8 cellular contexts compared by ENCODE assay signal in genomic region chr4:25863347-25863784, GRCh38. TPM values are rescaled to one million over a fixed set of nuclear protein-coding genes. Genes with fewer than 3 reads are reported as not detected.
A peak's percentile ranks its signal among the peaks of the same experiment; 100 is the strongest.
DNase-seq lines count a peak whose midpoint lies in the region; ATAC-seq, FAIRE-seq and TF ChIP-seq lines count a peak whose summit lies in the region.

No MANE protein-coding gene starts in this region.

- no peak for ATAC-seq in GM19324 (IDR thresholded peaks at IDR 0.05; ENCODE audit: low FRiP score, unreplicated experiment)

- peaks cover 64% of the 10 kb centered on the region for H3K27me3 Mint-ChIP-seq in type B pancreatic cell

- peaks cover 12% of the 10 kb centered on the region for H3K36me3 Mint-ChIP-seq in type B pancreatic cell

- FAIRE-seq in GM12891 (lab: Jason Lieb, UNC): no peak

- H3K9me3 Mint-ChIP-seq in type B pancreatic cell: no peaks in the 10 kb centered on the region

- TF ChIP-seq POLR2A in lower leg skin (IDR thresholded peaks at IDR 0.05): no peak
- no peak for TF ChIP-seq POLR2A in GM12891 (IDR thresholded peaks at IDR 0.05; ENCODE audit: low read depth, low read length)

- TF ChIP-seq CTCF in cardiac fibroblast (IDR thresholded peaks at IDR 0.05; ENCODE audit: low read depth, low read length) (peak; percentile 24), lower leg skin (IDR thresholded peaks at IDR 0.05) (no peak), type B pancreatic cell (conservative IDR thresholded peaks at IDR 0.05) (peak; percentile 64)

- peak overlapping the region; percentile 51 to 77 for H3K4me3 ChIP-seq in cardiac fibroblast (replicated peaks in 1 of 2; ENCODE audit: low read depth in 2 of 2, low read length in 2 of 2)
- peak overlapping the region; percentile 30 for H3K4me3 ChIP-seq in lower leg skin (ENCODE audit: low read depth, poor library complexity, severe bottlenecking)

- intact Hi-C loops in lower leg skin (cut with DNase I; ENCODE audit: low total_unique reads): no loop called here

- 29 to 32% methylated on average over 26 of the region's 26 CpGs for WGBS in lower leg skin, 2 donors

- H3K4me1 Mint-ChIP-seq in type B pancreatic cell (ENCODE audit: unreplicated experiment): peaks cover 22% of the 10 kb centered on the region

- peak overlapping the region; percentile 88 for H3K4me3 Mint-ChIP-seq in type B pancreatic cell

- H3K27ac Mint-ChIP-seq in type B pancreatic cell: peak overlapping the region; percentile 72

- DNase-seq in COR-L47 (lab: John Stamatoyannopoulos, UW) (peak; percentile 58), NCI-H1092 (lab: John Stamatoyannopoulos, UW) (peak; percentile 13), cardiac fibroblast (ENCODE audit: low read depth in 2 of 2) (no peak), lower leg skin (ENCODE audit: low spot score in 2 of 2) (no peak), type B pancreatic cell (ENCODE audit: extremely low spot score, unreplicated experiment) (no peak), GM12891 (ENCODE audit: insufficient read length, low spot score) (no peak), glomerular visceral epithelial cell (ENCODE audit: extremely low spot score) (no peak)

TF ChIP-seq in GM12891, 5 proteins besides CTCF, POLR2A, EP300 and RAD21:
- TF ChIP-seq PAX5 (IDR thresholded peaks at IDR 0.05; ENCODE audit: insufficient read depth, low read length, severe bottlenecking) (no peak), SPI1 (IDR thresholded peaks at IDR 0.05; ENCODE audit: low read depth, low read length) (no peak), POU2F2 (IDR thresholded peaks at IDR 0.05; ENCODE audit: low read depth, low read length) (no peak), POLR2AphosphoS5 (IDR thresholded peaks at IDR 0.05; ENCODE audit: low read depth, low read length) (no peak), TAF1 (IDR thresholded peaks at IDR 0.05; ENCODE audit: low read depth, low read length) (no peak)

RNA-seq across cellular contexts. Expression of gene SEL1L3, which starts 0.6 kb away (rescaled TPM):
- total RNA-seq in lower leg skin: 10 to 100 TPM in 1 of 4 donors, 1 to 10 TPM in 3; 5.2 to 20.1 (median 5.9) TPM
- total RNA-seq in type B pancreatic cell (ENCODE audit: low replicate concordance): 28.2 and 43.8 TPM in 2 replicates
- polyA plus RNA-seq in GM12891 (2012; ENCODE audit: low read depth, missing spikeins): 42.4 TPM

RNA-seq across cellular contexts. Expression of gene SMIM20, which starts 50.7 kb away (rescaled TPM):
- total RNA-seq in lower leg skin (10 to 100 TPM; 16.1 to 18.7 (median 17.4) TPM), type B pancreatic cell (ENCODE audit: low replicate concordance) (25.3 and 28.0 TPM in 2 replicates)
- polyA plus RNA-seq in GM12891 (2012; ENCODE audit: low read depth, missing spikeins): 31.2 TPM

Comparison
In these comparisons a context has a peak if more than half of its experiments do, and no peak if none do; other contexts are left out.
1. DNase-seq: peak in COR-L47 (single experiment) and NCI-H1092 (single experiment); none in cardiac fibroblast (0 of 2), lower leg skin (0 of 2), type B pancreatic cell (single experiment), GM12891 (single experiment) and glomerular visceral epithelial cell (single experiment).
2. CTCF ChIP-seq: peak in cardiac fibroblast (single experiment) and type B pancreatic cell (single experiment); none in lower leg skin (0 of 3).